Comparison of ENCODE assay signal across 31 cellular contexts in genomic region chr1:60069691-60070090, GRCh38. TPM values are rescaled to one million over a fixed set of nuclear protein-coding genes. Genes with fewer than 3 reads are reported as not detected.
"Had no signal": no experiment of that assay in that cellular context is flagged by ENCODE, and none has a peak within 500 bp of the region (broad histone marks: within the 10 kb centered on the region; RNA-seq: fewer than 3 reads in every experiment).

No MANE protein-coding gene starts in this region.

- H3K9me3 ChIP-seq: mucosa of descending colon, right atrium auricular region, right lobe of liver, suprapubic skin, thoracic aorta, tibial artery, upper lobe of right lung had no signal

- H3K4me3 Mint-ChIP-seq: naive thymus-derived CD4-positive, alpha-beta T cell; natural killer cell treated with Interleukin-12 subunit alpha and Interleukin-12 subunit beta and Interleukin-15 and Interleukin-18, amount 100 ng/mL, for 72 hours; stimulated activated memory B cell treated with anti-CD40 and anti-IgM and Interleukin-4, amounts not matched to agents 10 μg/mL and 1 μg/mL and 100 μg/mL, for 72 hours; stimulated activated naive CD8-positive, alpha-beta T cell treated with anti-CD3 and anti-CD28 coated beads, Interleukin-15, Interleukin-2, amounts not matched to agents 100 ng/mL and 50 ng/mL, for 24 hours had no signal

- H3K27me3 ChIP-seq: ovary, right atrium auricular region, right lobe of liver had no signal

- H3K4me1 Mint-ChIP-seq: stimulated activated memory B cell treated with anti-CD40 and anti-IgM and Interleukin-4, amounts not matched to agents 10 μg/mL and 1 μg/mL and 100 μg/mL, for 72 hours had no signal

- H3K4me1 ChIP-seq: right atrium auricular region, right lobe of liver, upper lobe of right lung had no signal

- ATAC-seq: mucosa of descending colon; naive thymus-derived CD4-positive, alpha-beta T cell; natural killer cell treated with Interleukin-12 subunit alpha and Interleukin-12 subunit beta and Interleukin-15 and Interleukin-18, amount 100 ng/mL, for 72 hours; right lobe of liver; stimulated activated memory B cell treated with anti-CD40 and anti-IgM and Interleukin-4, amounts not matched to agents 10 μg/mL and 1 μg/mL and 100 μg/mL, for 72 hours; upper lobe of right lung had no signal

- DNase-seq: islet precursor cell; left ventricle myocardium inferior; mesendoderm; midbrain; mucosa of descending colon; naive thymus-derived CD4-positive, alpha-beta T cell; ovary; right lobe of liver; stimulated activated CD4-positive, alpha-beta T cell treated with anti-CD3 and anti-CD28 coated beads, Interleukin-1b, Interleukin-23, amount 100 ng/mL, for 48 hours; stimulated activated CD4-positive, alpha-beta T cell treated with anti-CD3 and anti-CD28 coated beads, Interleukin-2, amount 100 ng/mL, for 48 hours; stimulated activated CD4-positive, alpha-beta T cell treated with anti-CD3 and anti-CD28 coated beads, Interleukin-4, amount 100 ng/mL, for 4 hours; stimulated activated CD8-positive, alpha-beta memory T cell treated with anti-CD3 and anti-CD28 coated beads, Interleukin-4, amount 100 ng/mL, for 48 hours; tibial artery; trophoblast cell; upper lobe of right lung had no signal

- H3K27ac Mint-ChIP-seq: naive thymus-derived CD4-positive, alpha-beta T cell; natural killer cell treated with Interleukin-12 subunit alpha and Interleukin-12 subunit beta and Interleukin-15 and Interleukin-18, amount 100 ng/mL, for 72 hours; progenitor cell of endocrine pancreas; stimulated activated memory B cell treated with anti-CD40 and anti-IgM and Interleukin-4, amounts not matched to agents 10 μg/mL and 1 μg/mL and 100 μg/mL, for 72 hours; stimulated activated naive CD8-positive, alpha-beta T cell treated with anti-CD3 and anti-CD28 coated beads, Interleukin-15, Interleukin-2, amounts not matched to agents 100 ng/mL and 50 ng/mL, for 24 hours had no signal

- H2AFZ ChIP-seq: hepatocyte had no signal

- H3K36me3 Mint-ChIP-seq: naive thymus-derived CD4-positive, alpha-beta T cell; natural killer cell treated with Interleukin-12 subunit alpha and Interleukin-12 subunit beta and Interleukin-15 and Interleukin-18, amount 100 ng/mL, for 72 hours; stimulated activated memory B cell treated with anti-CD40 and anti-IgM and Interleukin-4, amounts not matched to agents 10 μg/mL and 1 μg/mL and 100 μg/mL, for 72 hours had no signal

- H3K4me2 ChIP-seq: hepatocyte, smooth muscle cell had no signal

- H3K79me2 ChIP-seq: hepatocyte had no signal

- H3K4me3 ChIP-seq: hepatocyte, left ventricle myocardium inferior, lung, mucosa of descending colon, ovary, right atrium auricular region, right lobe of liver, smooth muscle cell, suprapubic skin, thoracic aorta, tibial artery, upper lobe of right lung had no signal

- H3K27ac ChIP-seq: hepatocyte, left ventricle myocardium inferior, ovary, right atrium auricular region, right lobe of liver, suprapubic skin, thoracic aorta, tibial artery, upper lobe of right lung had no signal

- H3K9me3 Mint-ChIP-seq: stimulated activated naive CD8-positive, alpha-beta T cell treated with anti-CD3 and anti-CD28 coated beads, Interleukin-15, Interleukin-2, amounts not matched to agents 100 ng/mL and 50 ng/mL, for 24 hours had no signal

- H3K36me3 ChIP-seq: left ventricle myocardium inferior, ovary, right atrium auricular region, right lobe of liver, suprapubic skin, thoracic aorta, tibial artery, upper lobe of right lung had no signal

RNA-seq across cellular contexts. Expression of gene C1orf87, which starts 3.9 kb away (rescaled TPM):
- total RNA-seq: hepatocyte; kidney epithelial cell; left ventricle myocardium inferior; naive thymus-derived CD4-positive, alpha-beta T cell; natural killer cell treated with Interleukin-12 subunit alpha and Interleukin-12 subunit beta and Interleukin-15 and Interleukin-18, amount 100 ng/mL, for 72 hours; omental fat pad; progenitor cell of endocrine pancreas; pulmonary artery endothelial cell; renal cortical epithelial cell; right atrium auricular region; right lobe of liver; skeletal muscle tissue; smooth muscle cell; suprapubic skin had no signal
- polyA plus RNA-seq: hepatocyte; naive thymus-derived CD4-positive, alpha-beta T cell; neural cell; smooth muscle cell had no signal
